ENCODE assay signal across 8 cellular contexts in the genomic region with DNA sequence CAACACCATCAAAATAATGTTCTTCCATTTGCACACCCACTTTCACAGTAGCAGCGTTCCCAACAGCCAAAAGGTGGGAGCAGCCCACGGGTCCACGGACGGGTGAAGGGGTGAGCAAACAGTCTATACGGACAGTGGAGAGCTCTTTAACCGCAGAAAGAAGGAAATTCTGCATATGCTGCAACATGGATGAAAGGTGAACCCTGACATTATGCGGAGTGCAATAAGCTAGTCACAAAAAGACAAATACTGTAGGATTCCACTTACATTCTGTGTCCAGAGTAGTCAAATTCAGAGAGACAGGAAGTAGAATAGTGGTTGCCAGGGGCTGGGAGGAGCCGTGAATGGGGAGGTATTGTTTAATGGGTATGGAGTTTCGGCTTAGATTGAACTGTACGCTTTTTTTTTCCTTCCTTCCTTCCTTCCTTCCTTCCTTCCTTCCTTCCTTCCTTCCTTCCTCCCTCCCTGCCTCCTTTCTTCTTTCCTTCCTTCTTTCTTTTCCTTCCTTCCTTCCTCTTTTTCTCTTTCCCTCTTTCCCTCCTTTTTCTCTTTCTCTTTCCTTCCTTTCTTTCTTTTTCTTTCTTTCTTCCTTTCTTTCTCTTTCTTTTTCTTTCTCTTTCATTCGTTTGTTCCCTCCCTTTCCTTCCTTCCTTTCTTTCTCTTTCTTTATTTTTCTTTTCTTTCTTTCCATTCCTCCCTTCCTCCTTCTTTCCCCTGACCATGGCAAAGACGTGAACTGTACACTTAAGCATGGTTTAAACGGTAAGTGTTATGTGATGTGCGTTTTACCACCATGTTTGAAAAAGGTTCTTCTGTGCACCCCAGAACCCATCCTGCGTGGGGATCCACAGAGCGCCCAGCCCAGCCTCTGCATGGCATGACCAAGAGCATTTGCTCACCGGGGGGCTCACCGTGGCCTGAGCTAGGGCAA. TPM values are rescaled to one million over a fixed set of nuclear protein-coding genes. Genes with fewer than 3 reads are reported as not detected.
DNase-seq lines count a peak whose midpoint lies in the region; ATAC-seq and TF ChIP-seq lines count a peak whose summit lies in the region.

No MANE protein-coding gene starts in this region.

- peak overlapping the region; percentile 63 to 81 for H3K4me3 ChIP-seq in ascending aorta
- H3K4me3 ChIP-seq in iPS DF 6.9 (ENCODE audit: low read length): peak overlapping the region; percentile 27; the same call in 1 of the 2 replicates
- peak overlapping the region; percentile 47 to 73 (median 60) for H3K4me3 ChIP-seq in sigmoid colon

- H3K36me3 ChIP-seq in ascending aorta (no peaks in the 10 kb centered on the region), iPS DF 6.9 (ENCODE audit: control insufficient read depth, insufficient read depth, low read length) (no peaks in the 10 kb centered on the region), sigmoid colon (no peaks in the 10 kb centered on the region)

- peak; percentile 39 for DNase-seq in SIG-M5 treated with dmso at 0.1 percent for 504 hours (lab: John Stamatoyannopoulos, UW; ENCODE audit: unreplicated experiment)
- DNase-seq in SIG-M5 (lab: John Stamatoyannopoulos, UW): no peak
- DNase-seq in NCI-H524 (lab: John Stamatoyannopoulos, UW): peak; percentile 41 to 59
- DNase-seq in ascending aorta (ENCODE audit: low spot score in 2 of 2): no peak
- no peak for DNase-seq in iPS DF 6.9 (ENCODE audit: low read depth, low spot score)
- no peak for DNase-seq in sigmoid colon

- H3K27ac ChIP-seq in ascending aorta: peak overlapping the region; percentile 71 to 83
- no peak overlapping the region for H3K27ac ChIP-seq in iPS DF 6.9 (ENCODE audit: low read length)
- H3K27ac ChIP-seq in sigmoid colon: peak overlapping the region; percentile 80 to 89 (median 84)

- H3K9me3 ChIP-seq in ascending aorta (no peaks in the 10 kb centered on the region), iPS DF 6.9 (ENCODE audit: control insufficient read depth, insufficient read depth, low read length) (no peaks in the 10 kb centered on the region), sigmoid colon (no peaks in the 10 kb centered on the region)

- no peaks in the 10 kb centered on the region for H3K27me3 ChIP-seq in ascending aorta
- H3K27me3 ChIP-seq in iPS DF 6.9 (ENCODE audit: control insufficient read depth, insufficient read depth, low read length): no peaks in the 10 kb centered on the region
- H3K27me3 ChIP-seq in sigmoid colon: no peaks in the 10 kb centered on the region

- TF ChIP-seq POLR2A in sigmoid colon (IDR thresholded peaks at IDR 0.05): no peak

- peak; percentile 2 for ATAC-seq in HG02642 (IDR thresholded peaks at IDR 0.05; ENCODE audit: poor library complexity, unreplicated experiment)
- ATAC-seq in HG02981 (IDR thresholded peaks at IDR 0.05; ENCODE audit: unreplicated experiment): no peak

- intact Hi-C loops in ascending aorta (cut with DNase I): no loop called here
- intact Hi-C loops in sigmoid colon (cut with DNase I): loop anchor here (2.0 to 10.0 kb wide), 2 partner anchors 67 to 169 kb away; partner anchors contain the start of gene RCOR1

- no CpG with 5 or more reads among the region's 18 CpGs for WGBS in iPS DF 6.9 (ENCODE audit: insufficient coverage, insufficient read length)
- 22 to 34% methylated on average over 18 of the region's 18 CpGs for WGBS in sigmoid colon, 2 donors

- peaks cover 0 to 5% of the 10 kb centered on the region in 2 donors for H3K4me1 ChIP-seq in ascending aorta
- peaks cover 2% of the 10 kb centered on the region; the same call in 1 of the 2 replicates for H3K4me1 ChIP-seq in iPS DF 6.9 (ENCODE audit: control insufficient read depth, insufficient read depth, low read length)
- peaks cover 0 to 15% (median 11%) of the 10 kb centered on the region in 4 donors for H3K4me1 ChIP-seq in sigmoid colon

- TF ChIP-seq EP300 in sigmoid colon (IDR thresholded peaks at IDR 0.05): no peak

- TF ChIP-seq CTCF in ascending aorta (IDR thresholded peaks at IDR 0.05): no peak
- TF ChIP-seq CTCF in sigmoid colon (IDR thresholded peaks at IDR 0.05): no peak

RNA-seq across cellular contexts. Expression of gene ANKRD9, which starts 15.9 kb away (rescaled TPM):
- 118 TPM for total RNA-seq in ascending aorta
- total RNA-seq in sigmoid colon: 10 to 100 TPM; 16.1 to 36.0 (median 23.4) TPM
- polyA plus RNA-seq in sigmoid colon: 10 to 100 TPM in 2 of 3 donors, 1 to 10 TPM in 1; 9.6 to 28.7 (median 16.4) TPM

Comparison
In these comparisons a context has a peak if more than half of its experiments do, and no peak if none do; other contexts are left out.
1. DNase-seq: peak in SIG-M5 treated with dmso at 0.1 percent for 504 hours (single experiment) and NCI-H524 (2 of 2); none in SIG-M5 (single experiment), ascending aorta (0 of 2), iPS DF 6.9 (single experiment) and sigmoid colon (single experiment).
2. Peak in every context shown above with its lines, with median percentiles within 50 percentile points of each other: H3K4me3 ChIP-seq.